Comparison of ENCODE assay signal across 20 cellular contexts in genomic region chr4:183154701-183155391, GRCh38. TPM values are rescaled to one million over a fixed set of nuclear protein-coding genes. Genes with fewer than 3 reads are reported as not detected.
A peak's percentile ranks its signal among the peaks of the same experiment; 100 is the strongest.
DNase-seq lines count a peak whose midpoint lies in the region; ATAC-seq, FAIRE-seq and TF ChIP-seq lines count a peak whose summit lies in the region.
"Had no signal": no experiment of that assay in that cellular context is flagged by ENCODE, and none has a peak within 500 bp of the region (broad histone marks: within the 10 kb centered on the region; RNA-seq: fewer than 3 reads in every experiment).

No MANE protein-coding gene starts in this region.

- no peak overlapping the region for H2BK20ac ChIP-seq in IMR-90 (ENCODE audit: low read depth, low read length)

- DNase-seq in IMR-90, result peak; percentile 24
- no peak for DNase-seq in K562 (ENCODE audit: extremely low read depth in 1 of 4, low spot score in 3 of 4)
- DNase-seq in left colon, result peak in 1 of 2 donors; percentile 25
- peak; percentile 79 for DNase-seq in renal cortical epithelial cell (ENCODE audit: low read depth)
- DNase-seq in AG20443 (ENCODE audit: low spot score), result no peak
- DNase-seq in vagina (ENCODE audit: extremely low spot score in 2 of 2), result no peak
- no peak for DNase-seq in KG1 (lab: John Stamatoyannopoulos, UW)
- DNase-seq: activated CD4-positive, alpha-beta memory T cell treated with anti-CD3 and anti-CD28 coated beads, Interleukin-2, amount 10 ng/mL, durations not matched to agents 7 days and 5 days; activated naive CD8-positive, alpha-beta T cell treated with anti-CD3 and anti-CD28 coated beads for 36 hours; effector CD8-positive, alpha-beta T cell; HFFc6; mammary epithelial cell; MV-4-11; NCI-H1930; NCI-H774; stimulated activated CD4-positive, alpha-beta T cell treated with anti-CD3 and anti-CD28 coated beads, Interleukin-2, amount 100 ng/mL, for 48 hours; testis had no signal

- no peak for ATAC-seq in IMR-90 (ENCODE audit: low read depth)
- ATAC-seq in K562, result no peak
- ATAC-seq in left colon, result peak; percentile 56
- ATAC-seq in GM18511 (IDR thresholded peaks at IDR 0.05; ENCODE audit: unreplicated experiment), result no peak
- ATAC-seq: sciatic nerve had no signal

- FAIRE-seq in K562 (lab: Jason Lieb, UNC), result no peak
- FAIRE-seq: GM19239 had no signal

- TF ChIP-seq POLR2A in IMR-90 (IDR thresholded peaks at IDR 0.05; ENCODE audit: low read depth, low read length) (no peak), K562 (conservative IDR thresholded peaks at IDR 0.05) (no peak), vagina (IDR thresholded peaks at IDR 0.05) (no peak)

- peaks cover 12% of the 10 kb centered on the region for H3K4me1 ChIP-seq in IMR-90 (ENCODE audit: control insufficient read depth, insufficient read depth, low read length)
- no peaks in the 10 kb centered on the region for H3K4me1 ChIP-seq in K562 (replicated peaks in 1 of 2; ENCODE audit: control insufficient read depth in 2 of 2, insufficient read depth in 2 of 2, low read length in 2 of 2)
- H3K4me1 ChIP-seq in vagina, result no peaks in the 10 kb centered on the region
- H3K4me1 ChIP-seq: testis had no signal

- no TSS peak for BruUV-seq in IMR-90 (replicated peaks; lab: Mats Ljungman, UMichigan)
- no TSS peak for BruUV-seq in K562 (replicated peaks; lab: Mats Ljungman, UMichigan)

- peaks cover 48% of the 10 kb centered on the region for H4K20me1 ChIP-seq in IMR-90 (ENCODE audit: insufficient read depth, low read length)
- H4K20me1 ChIP-seq in K562 (replicated peaks; ENCODE audit: control insufficient read depth, insufficient read depth, low read length), result no peaks in the 10 kb centered on the region

- no peak overlapping the region for H3K9ac ChIP-seq in IMR-90 (ENCODE audit: low read depth, low read length)
- H3K9ac ChIP-seq in K562 (ENCODE audit: insufficient read depth in 1 of 2, low read depth in 2 of 2, low read length in 2 of 2), result no peak overlapping the region

- no peak overlapping the region for H3K4me3 ChIP-seq in IMR-90 (ENCODE audit: insufficient read depth, low read depth, low read length)
- no peak overlapping the region for H3K4me3 ChIP-seq in K562
- H3K4me3 ChIP-seq in vagina, result no peak overlapping the region
- H3K4me3 ChIP-seq: testis had no signal

- no peak overlapping the region for H2BK120ac ChIP-seq in IMR-90 (ENCODE audit: low read depth, low read length)

- no peak for TF ChIP-seq CTCF in IMR-90 (conservative IDR thresholded peaks at IDR 0.05; ENCODE audit: low read depth, low read length)
- no peak for TF ChIP-seq CTCF in K562 (IDR thresholded peaks at IDR 0.05 in 2 of 3, conservative IDR thresholded peaks at IDR 0.05 in 1 of 3; ENCODE audit: insufficient read depth in 2 of 3, low read depth in 1 of 3, low read length in 3 of 3)
- TF ChIP-seq CTCF in vagina (IDR thresholded peaks at IDR 0.05), result no peak

- H3K14ac ChIP-seq in IMR-90 (replicated peaks; ENCODE audit: low read depth, low read length), result no peak overlapping the region

- TF ChIP-seq RAD21 in IMR-90 (IDR thresholded peaks at IDR 0.05; ENCODE audit: low read length), result no peak
- no peak for TF ChIP-seq RAD21 in K562 (CRISPR knock-in tag; conservative IDR thresholded peaks at IDR 0.05 in 1 of 2, IDR thresholded peaks at IDR 0.05 in 1 of 2)

- H2AK9ac ChIP-seq in IMR-90 (replicated peaks; ENCODE audit: low read depth, low read length, poor library complexity), result no peak overlapping the region

- peaks cover 42 to 72% of the 10 kb centered on the region in 2 experiments for H3K79me1 ChIP-seq in IMR-90 (ENCODE audit: low read depth in 1 of 2, low read length in 2 of 2)

- H3K27ac ChIP-seq in IMR-90 (ENCODE audit: insufficient read depth, low read length), result no peak overlapping the region
- H3K27ac ChIP-seq in K562 (ENCODE audit: extremely low read depth, low read depth, low read length), result no peak overlapping the region
- no peak overlapping the region for H3K27ac ChIP-seq in vagina
- H3K27ac ChIP-seq: testis had no signal

- no peak overlapping the region for H4K91ac ChIP-seq in IMR-90 (ENCODE audit: insufficient read depth, low read depth, low read length)

- H3K79me2 ChIP-seq in K562 (ENCODE audit: control insufficient read depth, insufficient read depth, low read length), result 0 out of 3 replicates have a peak, but pooled peaks cover 2% of the 10 kb centered on the region

- no peak overlapping the region for H4K8ac ChIP-seq in IMR-90 (ENCODE audit: low read depth in 2 of 2, low read length in 2 of 2)

- 75% methylated on average over 4 of the region's 10 CpGs; no CpG with 5 or more reads in 1 of the 2 experiments for WGBS in IMR-90 (ENCODE audit: extremely low coverage in 2 of 2, insufficient read length in 1 of 2), 2 experiments
- 44% methylated on average over 10 of the region's 10 CpGs for WGBS in K562 (ENCODE audit: insufficient coverage, low coverage, missing lambda C conversion rate)

- CTCF ChIA-PET in IMR-90 (lab: Yijun Ruan, JAX), result no interaction called here
- CTCF ChIA-PET in K562 (lab: Yijun Ruan, JAX; ENCODE audit: low intra/inter-chr PET ratio), result no interaction called here

- H3K4ac ChIP-seq in IMR-90 (ENCODE audit: low read depth, low read length), result no peak overlapping the region

- POLR2A ChIA-PET in IMR-90 (lab: Charles Lee; ENCODE audit: unreplicated experiment), result no interaction called here
- POLR2A ChIA-PET in K562 (lab: Yijun Ruan, JAX), result no interaction called here

- H3K36me3 ChIP-seq in IMR-90 (ENCODE audit: control insufficient read depth, insufficient read depth, low read length), result no peaks in the 10 kb centered on the region; the same call in 1 of the 2 replicates
- H3K36me3 ChIP-seq in K562 (ENCODE audit: control insufficient read depth, insufficient read depth, low read length), result no peaks in the 10 kb centered on the region
- H3K36me3 ChIP-seq in vagina, result no peaks in the 10 kb centered on the region

- H3K9me3 ChIP-seq in IMR-90 (ENCODE audit: control insufficient read depth, insufficient read depth, low read length) (no peaks in the 10 kb centered on the region), K562 (replicated peaks; ENCODE audit: control insufficient read depth, insufficient read depth, low read depth, low read length) (no peaks in the 10 kb centered on the region), vagina (no peaks in the 10 kb centered on the region)
- H3K9me3 ChIP-seq: testis had no signal

- no peak overlapping the region for H2BK15ac ChIP-seq in IMR-90 (ENCODE audit: low read depth, low read length)

- H2AFZ ChIP-seq in IMR-90 (replicated peaks; ENCODE audit: low read length, poor library complexity), result no peak overlapping the region
- no peak overlapping the region for H2AFZ ChIP-seq in K562 (ENCODE audit: low read depth, low read length)

- H4K5ac ChIP-seq in IMR-90 (ENCODE audit: low read depth, low read length), result no peak overlapping the region

- intact Hi-C loops in IMR-90 (cut with micrococcal nuclease) (no loop called here), K562 (cut with micrococcal nuclease) (no loop called here), left colon (cut with DNase I, micrococcal nuclease) (no loop called here), vagina (cut with DNase I) (no loop called here)

- TF ChIP-seq EP300 in K562 (IDR thresholded peaks at IDR 0.05; ENCODE audit: low read length), result no peak

- H3K4me2 ChIP-seq in IMR-90 (ENCODE audit: low read depth, low read length) (no peak overlapping the region), K562 (ENCODE audit: insufficient read depth, low read length) (no peak overlapping the region)

- H2BK5ac ChIP-seq in IMR-90 (ENCODE audit: low read depth, low read length, poor library complexity, severe bottlenecking), result no peak overlapping the region

- no peaks in the 10 kb centered on the region for H3K27me3 ChIP-seq in IMR-90 (ENCODE audit: control insufficient read depth, insufficient read depth, low read length)
- no peaks in the 10 kb centered on the region for H3K27me3 ChIP-seq in K562 (ENCODE audit: control insufficient read depth in 2 of 2, insufficient read depth in 2 of 2, low read length in 2 of 2)
- no peaks in the 10 kb centered on the region for H3K27me3 ChIP-seq in vagina
- H3K27me3 ChIP-seq: testis had no signal

- no peak overlapping the region for H3K56ac ChIP-seq in IMR-90 (ENCODE audit: extremely low read depth, insufficient read depth, low read length)

- dilution Hi-C loops in IMR-90 (cut with HindIII; ENCODE audit: low sequenced_read_pairs, unreplicated experiment), result no loop called here

- in situ Hi-C loops in IMR-90 (cut with MboI; ENCODE audit: low sequenced_read_pairs), result no loop called here
- in situ Hi-C loops in K562 (cut with MboI), result no loop called here

- H3K18ac ChIP-seq in IMR-90 (ENCODE audit: low read depth, low read length), result no peak overlapping the region

- H3K9me1 ChIP-seq in IMR-90 (ENCODE audit: insufficient read depth, low read length) (peaks cover 17% of the 10 kb centered on the region), K562 (ENCODE audit: control insufficient read depth, insufficient read depth, low read length) (no peaks in the 10 kb centered on the region)

- no peak overlapping the region for H2AK5ac ChIP-seq in IMR-90 (ENCODE audit: low read depth, low read length)

- no peak overlapping the region for H3K23ac ChIP-seq in IMR-90 (ENCODE audit: low read depth, low read length)

TF ChIP-seq in K562, 482 proteins besides CTCF, POLR2A, EP300 and RAD21 (continues in another document):
- no peak for TF ChIP-seq RFX7 (CRISPR knock-in tag; IDR thresholded peaks at IDR 0.05)

RNA-seq across cellular contexts. Expression of gene WWC2, which starts 55.8 kb away (rescaled TPM):
- total RNA-seq in IMR-90 (2012; rRNA removed) (27.4 and 28.1 TPM in 2 replicates), K562 (2014; rRNA removed) (19.3 and 21.1 TPM in 2 replicates), K562 (2014; rRNA removed; fragmentation: Illumina TruSeq; extraction: Trizol) (21.6 and 25.9 TPM in 2 replicates), K562 (2015; rRNA removed; fragmentation: Illumina TruSeq; extraction: Trizol) (23.8 and 25.5 TPM in 2 replicates), K562 (2021) (36.8 and 39.4 TPM in 2 replicates), left colon (1 to 10 TPM; 5.3 to 6.3 TPM), renal cortical epithelial cell (45.7 and 221 TPM in 2 replicates), vagina (24.3 TPM)
- polyA plus RNA-seq in IMR-90 (2012; rRNA removed) (25.0 and 26.6 TPM in 2 replicates), K562 (2011; rRNA removed) (3.7 and 11.8 TPM in 2 replicates), K562 (2014; fragmentation: Illumina TruSeq; extraction: Trizol) (18.9 and 19.6 TPM in 2 replicates), K562 (2014; fragmentation: Nextera tagmentation; extraction: Ambion mirVana) (1 to 10 TPM; 3.9 to 5.6 TPM), K562 (2014; rRNA removed) (13.1 and 13.6 TPM in 2 replicates)
- polyA plus RNA-seq in IMR-90 (2012; cell fraction: cytosol; rRNA removed), result 8.8 and 32.0 TPM in 2 replicates
- polyA plus RNA-seq in IMR-90 (2012; cell fraction: nucleus; rRNA removed; ENCODE audit: low replicate concordance), result 15.1 and 50.3 TPM in 2 replicates
- 4.6 and 29.4 TPM in 2 replicates for total RNA-seq in K562 (2011; cell fraction: chromatin; rRNA removed; ENCODE audit: low replicate concordance)
- 2.0 and 3.8 TPM in 2 replicates for total RNA-seq in K562 (2011; cell fraction: nucleolus; rRNA removed)
- 9.3 and 9.9 TPM in 2 replicates for total RNA-seq in K562 (2011; cell fraction: nucleoplasm; rRNA removed)
- polyA plus RNA-seq in K562 (2011; cell fraction: cytosol; rRNA removed), result 1.2 and 6.5 TPM in 2 replicates
- 5.6 and 25.8 TPM in 2 replicates for polyA plus RNA-seq in K562 (2011; cell fraction: nucleus; rRNA removed)
- 11.4 and 14.0 TPM in 2 replicates for polyA plus RNA-seq in K562 (2012)
- polyA minus RNA-seq in K562 (2011; rRNA and poly(A)+ RNA removed), result 5.0 and 26.1 TPM in 2 replicates
- 2.3 and 15.6 TPM in 2 replicates for polyA minus RNA-seq in K562 (2011; cell fraction: cytosol; rRNA and poly(A)+ RNA removed)
- 5.1 and 31.1 TPM in 2 replicates for polyA minus RNA-seq in K562 (2011; cell fraction: nucleus; rRNA and poly(A)+ RNA removed)

Comparison
In these comparisons a context has a peak if more than half of its experiments do, and no peak if none do; other contexts are left out.
1. DNase-seq: peak in IMR-90 (single experiment) and renal cortical epithelial cell (single experiment); none in K562 (0 of 4), AG20443 (single experiment), vagina (0 of 2) and KG1 (single experiment).